ENCODE assay signal across 8 cellular contexts in genomic region chr19:46351241-46352041, GRCh38. TPM values are rescaled to one million over a fixed set of nuclear protein-coding genes. Genes with fewer than 3 reads are reported as not detected.
A peak's percentile ranks its signal among the peaks of the same experiment; 100 is the strongest.
DNase-seq lines count a peak whose midpoint lies in the region; ATAC-seq, FAIRE-seq and TF ChIP-seq lines count a peak whose summit lies in the region.

No MANE protein-coding gene starts in this region.

- dilution Hi-C loops in keratinocyte (cut with MboI; ENCODE audit: extremely low pct_ligation_motif_present, low sequenced_read_pairs), result no loop called here

- H3K9ac ChIP-seq in adipocyte (ENCODE audit: low read length), result peak overlapping the region; percentile 79
- H3K9ac ChIP-seq in keratinocyte (ENCODE audit: control insufficient read depth, extremely low read depth, insufficient read depth, low read length), result peak overlapping the region; percentile 62

- peaks cover 7% of the 10 kb centered on the region for H4K20me1 ChIP-seq in keratinocyte (ENCODE audit: control insufficient read depth, extremely low read depth, insufficient read depth, low read length)

- H3K9me3 ChIP-seq in KOPT-K1 (ENCODE audit: insufficient read depth, low read length, poor library complexity, severe bottlenecking), result no peaks in the 10 kb centered on the region
- no peaks in the 10 kb centered on the region for H3K9me3 ChIP-seq in adipocyte (ENCODE audit: control insufficient read depth, low read length)
- no peaks in the 10 kb centered on the region for H3K9me3 ChIP-seq in keratinocyte (ENCODE audit: control insufficient read depth, low read depth, low read length)
- no peaks in the 10 kb centered on the region for H3K9me3 ChIP-seq in transverse colon

- peaks cover 32% of the 10 kb centered on the region for H3K4me1 ChIP-seq in adipocyte (ENCODE audit: control insufficient read depth, insufficient read depth, low read length)
- peaks cover 45% of the 10 kb centered on the region for H3K4me1 ChIP-seq in keratinocyte (ENCODE audit: control insufficient read depth, extremely low read depth, insufficient read depth, low read length)
- peaks cover 46 to 54% (median 49%) of the 10 kb centered on the region in 4 donors for H3K4me1 ChIP-seq in transverse colon

- TF ChIP-seq CTCF in keratinocyte (optimal IDR thresholded peaks at IDR 0.05 in 1 of 3, IDR thresholded peaks at IDR 0.05 in 1 of 3, conservative IDR thresholded peaks at IDR 0.05 in 1 of 3; ENCODE audit: extremely low read depth in 1 of 3, insufficient read depth in 2 of 3, low read length in 3 of 3), result no peak
- no peak for TF ChIP-seq CTCF in transverse colon (IDR thresholded peaks at IDR 0.05)

- H2AFZ ChIP-seq in keratinocyte (ENCODE audit: control insufficient read depth, low read length), result no peak overlapping the region

- H3K79me2 ChIP-seq in keratinocyte (ENCODE audit: control insufficient read depth, insufficient read depth, low read length), result peaks cover 64% of the 10 kb centered on the region

- intact Hi-C loops in transverse colon (cut with DNase I; ENCODE audit: low total_unique reads), result no loop called here

- H3K9me1 ChIP-seq in keratinocyte (ENCODE audit: control insufficient read depth, extremely low read depth, insufficient read depth, low read length), result peaks cover 13% of the 10 kb centered on the region

- 22 to 32% methylated on average over 8 to 15 of the region's 18 CpGs for WGBS in transverse colon (ENCODE audit: low coverage in 1 of 2), 2 donors

- no peak for TF ChIP-seq POLR2A in transverse colon (IDR thresholded peaks at IDR 0.05)

- DNase-seq in DMS 273 (lab: John Stamatoyannopoulos, UW; ENCODE audit: unreplicated experiment), result peak; percentile 80
- peak; percentile 27 for DNase-seq in adipocyte (ENCODE audit: low read depth)
- peak; percentile 69 for DNase-seq in keratinocyte (ENCODE audit: low read depth, low spot score)
- DNase-seq in transverse colon, result peak; percentile 54
- DNase-seq in NCI-H2171 treated with DMSO at 0.1 percent for 48 hours (lab: John Stamatoyannopoulos, UW), result no peak

- peak; percentile 77 for FAIRE-seq in keratinocyte (lab: Jason Lieb, UNC)

- ATAC-seq in HG03025 (IDR thresholded peaks at IDR 0.05; ENCODE audit: low FRiP score, unreplicated experiment) (no peak), HG03097 (IDR thresholded peaks at IDR 0.05; ENCODE audit: low FRiP score, unreplicated experiment) (no peak)

- H3K27ac ChIP-seq in KOPT-K1 (ENCODE audit: low read depth, low read length, poor library complexity, severe bottlenecking), result peak overlapping the region; percentile 43
- peak overlapping the region; percentile 76 for H3K27ac ChIP-seq in keratinocyte (ENCODE audit: control insufficient read depth, insufficient read depth, low read length)
- H3K27ac ChIP-seq in transverse colon, result peak overlapping the region; percentile 77 to 83 (median 80)

- H3K36me3 ChIP-seq in KOPT-K1 (ENCODE audit: insufficient read depth, low read length), result peaks cover 54% of the 10 kb centered on the region
- H3K36me3 ChIP-seq in adipocyte (ENCODE audit: control insufficient read depth, insufficient read depth, low read length, severe bottlenecking), result peaks cover 24% of the 10 kb centered on the region
- peaks cover 16 to 26% of the 10 kb centered on the region in 2 experiments for H3K36me3 ChIP-seq in keratinocyte (ENCODE audit: control insufficient read depth in 2 of 2, extremely low read depth in 1 of 2, insufficient read depth in 2 of 2, low read length in 2 of 2)
- peaks cover 0 to 13% (median 6%) of the 10 kb centered on the region in 4 donors for H3K36me3 ChIP-seq in transverse colon

- TF ChIP-seq EP300 in transverse colon (IDR thresholded peaks at IDR 0.05; ENCODE audit: low read depth), result no peak

- peak overlapping the region; percentile 50 for H3K4me3 ChIP-seq in adipocyte (ENCODE audit: low read length)
- peak overlapping the region in 2 of 3 experiments; percentile 37 to 40 for H3K4me3 ChIP-seq in keratinocyte (ENCODE audit: control insufficient read depth in 2 of 3, extremely low read depth in 1 of 3, insufficient read depth in 2 of 3, low read depth in 1 of 3, low read length in 3 of 3)
- peak overlapping the region in 1 of 4 donors; percentile 22 for H3K4me3 ChIP-seq in transverse colon

- peak overlapping the region; percentile 75 for H3K4me2 ChIP-seq in keratinocyte (ENCODE audit: control insufficient read depth, extremely low read depth, insufficient read depth, low read depth, low read length)

- in situ Hi-C loops in transverse colon (cut with MboI; ENCODE audit: low pct_ligation_motif_present in 1 of 4, low pct_unique_long_range_greater_than_20kb in 1 of 4, low sequenced_read_pairs in 3 of 4), result no loop called here

- H3K27me3 ChIP-seq in adipocyte (replicated peaks; ENCODE audit: control insufficient read depth, insufficient read depth, low read length), result no peaks in the 10 kb centered on the region
- no peaks in the 10 kb centered on the region for H3K27me3 ChIP-seq in keratinocyte (ENCODE audit: control insufficient read depth, extremely low read depth, insufficient read depth, low read length)
- H3K27me3 ChIP-seq in transverse colon, result no peaks in the 10 kb centered on the region

RNA-seq across cellular contexts. Expression of gene PPP5C, which starts 4.6 kb away (rescaled TPM):
- 89.2 to 106 TPM (median 97.5 TPM) in 3 replicates for polyA plus RNA-seq in keratinocyte
- polyA plus RNA-seq in keratinocyte (2011; ENCODE audit: low read depth), result 20.2 TPM
- polyA plus RNA-seq in keratinocyte (2011; cell fraction: cytosol; rRNA removed), result 76.7 and 83.1 TPM in 2 replicates
- polyA plus RNA-seq in keratinocyte (2011; cell fraction: nucleus; rRNA removed), result 142 and 156 TPM in 2 replicates
- 31.9 and 57.9 TPM in 2 replicates for polyA plus RNA-seq in keratinocyte (2012; ENCODE audit: low replicate concordance)
- polyA minus RNA-seq in keratinocyte, result 82.3 to 116 TPM (median 108 TPM) in 3 replicates
- polyA minus RNA-seq in keratinocyte (2011; cell fraction: cytosol; rRNA and poly(A)+ RNA removed), result 57.7 TPM
- polyA minus RNA-seq in keratinocyte (2011; cell fraction: nucleus; rRNA and poly(A)+ RNA removed), result 65.5 and 83.8 TPM in 2 replicates
- total RNA-seq in transverse colon, result 100 to 1,000 TPM in 1 of 4 donors, 10 to 100 TPM in 3; 78.8 to 132 (median 96.8) TPM

RNA-seq across cellular contexts. Expression of gene HIF3A, which starts 54.6 kb away (rescaled TPM):
- 0.01 TPM in 1 of 3 replicates, not detected in the others for polyA plus RNA-seq in keratinocyte
- polyA plus RNA-seq in keratinocyte (2011; ENCODE audit: low read depth), result not detected
- polyA plus RNA-seq in keratinocyte (2011; cell fraction: cytosol; rRNA removed), result not detected in 2 replicates
- polyA plus RNA-seq in keratinocyte (2011; cell fraction: nucleus; rRNA removed), result not detected in 2 replicates
- not detected in 2 replicates for polyA plus RNA-seq in keratinocyte (2012; ENCODE audit: low replicate concordance)
- polyA minus RNA-seq in keratinocyte, result not detected in 3 replicates
- polyA minus RNA-seq in keratinocyte (2011; cell fraction: cytosol; rRNA and poly(A)+ RNA removed), result not detected
- not detected in 2 replicates for polyA minus RNA-seq in keratinocyte (2011; cell fraction: nucleus; rRNA and poly(A)+ RNA removed)
- total RNA-seq in transverse colon, result 100 to 1,000 TPM in 2 of 4 donors, 10 to 100 TPM in 2; 37.7 to 227 (median 97.5) TPM
